14 cellular contexts compared by ENCODE assay signal in the genomic region with DNA sequence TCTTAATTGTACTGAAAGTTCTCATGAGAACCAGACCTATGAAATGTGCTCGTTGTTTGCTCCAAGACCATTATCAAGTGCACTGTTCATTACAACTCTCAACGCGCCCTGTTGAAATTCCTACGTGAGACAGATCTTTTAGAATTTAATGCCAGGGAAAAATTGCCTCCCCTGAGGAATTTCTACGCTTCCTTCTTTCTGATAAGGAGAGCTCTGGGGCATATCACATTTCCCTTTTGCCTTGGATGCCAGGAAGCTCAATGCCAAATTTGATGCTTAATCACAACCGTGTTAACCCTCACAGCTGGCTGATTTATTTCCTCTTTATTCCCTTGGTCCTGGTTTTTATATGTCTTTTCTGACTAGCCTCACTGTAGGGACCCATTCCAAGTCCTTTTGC.
DNase-seq lines count a peak whose midpoint lies in the region; ATAC-seq and TF ChIP-seq lines count a peak whose summit lies in the region.
"Had no signal": no experiment of that assay in that cellular context is flagged by ENCODE, and none has a peak within 500 bp of the region (broad histone marks: within the 10 kb centered on the region; RNA-seq: fewer than 3 reads in every experiment).

No MANE protein-coding gene starts in this region.

- peaks cover 25 to 71% (median 36%) of the 10 kb centered on the region in 3 donors for H3K36me3 Mint-ChIP-seq in CD8-positive, alpha-beta memory T cell
- H3K36me3 Mint-ChIP-seq in progenitor cell of endocrine pancreas (ENCODE audit: insufficient read depth) = no peaks in the 10 kb centered on the region

- no peaks in the 10 kb centered on the region for H3K9me3 Mint-ChIP-seq in CD8-positive, alpha-beta memory T cell
- H3K9me3 Mint-ChIP-seq in progenitor cell of endocrine pancreas (ENCODE audit: low read depth) = no peaks in the 10 kb centered on the region
- H3K9me3 Mint-ChIP-seq: CD4-positive, alpha-beta T cell; endodermal cell; naive thymus-derived CD4-positive, alpha-beta T cell had no signal

- H3K4me3 ChIP-seq in CD8-positive, alpha-beta memory T cell (ENCODE audit: low read length) = no peak overlapping the region
- no peak overlapping the region for H3K4me3 ChIP-seq in esophagus squamous epithelium
- H3K4me3 ChIP-seq: K562 had no signal

- POLR2A ChIA-PET in CD8-positive, alpha-beta memory T cell (lab: Charles Lee) = no interaction called here

- no peak overlapping the region for H3K4me3 Mint-ChIP-seq in CD8-positive, alpha-beta memory T cell
- H3K4me3 Mint-ChIP-seq in progenitor cell of endocrine pancreas (ENCODE audit: low read depth) = no peak overlapping the region
- H3K4me3 Mint-ChIP-seq: CD4-positive, alpha-beta T cell; endodermal cell; naive thymus-derived CD4-positive, alpha-beta T cell had no signal

- peaks cover 0 to 5% of the 10 kb centered on the region in 2 donors for H3K27me3 Mint-ChIP-seq in CD8-positive, alpha-beta memory T cell
- no peaks in the 10 kb centered on the region for H3K27me3 Mint-ChIP-seq in progenitor cell of endocrine pancreas
- H3K27me3 Mint-ChIP-seq: CD4-positive, alpha-beta T cell; naive thymus-derived CD4-positive, alpha-beta T cell had no signal

- no peak; the same call in 2 of the 3 replicates for ATAC-seq in SK-N-SH treated with all-trans-retinoic acid at 6 μM for 48 hours
- no peak for ATAC-seq in GM21619 (IDR thresholded peaks at IDR 0.05; ENCODE audit: unreplicated experiment)
- ATAC-seq: K562; naive thymus-derived CD4-positive, alpha-beta T cell had no signal

- H3K4me1 Mint-ChIP-seq in CD8-positive, alpha-beta memory T cell = peaks cover 52 to 72% (median 61%) of the 10 kb centered on the region in 3 donors
- H3K4me1 Mint-ChIP-seq in progenitor cell of endocrine pancreas (ENCODE audit: low read depth) = peaks cover 63% of the 10 kb centered on the region

- H3K27ac Mint-ChIP-seq in CD8-positive, alpha-beta memory T cell = peak overlapping the region in 5 of 8 donors; percentile 17 to 80 (median 58)
- H3K27ac Mint-ChIP-seq in progenitor cell of endocrine pancreas = peak overlapping the region; percentile 41
- H3K27ac Mint-ChIP-seq: CD4-positive, alpha-beta T cell; endodermal cell; naive thymus-derived CD4-positive, alpha-beta T cell had no signal

- no peaks in the 10 kb centered on the region for H3K27me3 ChIP-seq in CD8-positive, alpha-beta memory T cell (ENCODE audit: insufficient read depth, low read length, poor library complexity, severe bottlenecking)
- H3K27me3 ChIP-seq in esophagus squamous epithelium = no peaks in the 10 kb centered on the region

- intact Hi-C loops in esophagus squamous epithelium (cut with DNase I) = no loop called here

- H3K36me3 ChIP-seq in CD8-positive, alpha-beta memory T cell (ENCODE audit: insufficient read depth, low read length) = peaks cover 3% of the 10 kb centered on the region
- peaks cover 0 to 34% (median 0%) of the 10 kb centered on the region in 3 donors for H3K36me3 ChIP-seq in esophagus squamous epithelium

- H3K9me3 ChIP-seq in CD8-positive, alpha-beta memory T cell (ENCODE audit: low read length) = no peaks in the 10 kb centered on the region
- no peaks in the 10 kb centered on the region for H3K9me3 ChIP-seq in esophagus squamous epithelium

- peaks cover 52% of the 10 kb centered on the region for H3K4me1 ChIP-seq in CD8-positive, alpha-beta memory T cell (ENCODE audit: insufficient read depth, low read length)
- H3K4me1 ChIP-seq in esophagus squamous epithelium = peaks cover 12 to 68% (median 49%) of the 10 kb centered on the region in 3 donors

- no peak for DNase-seq in CD8-positive, alpha-beta memory T cell
- DNase-seq in esophagus squamous epithelium (lab: John Stamatoyannopoulos, UW) (no peak), progenitor cell of endocrine pancreas (ENCODE audit: low spot score, unreplicated experiment) (no peak), SIG-M5 treated with dmso at 0.1 percent for 504 hours (lab: John Stamatoyannopoulos, UW; ENCODE audit: unreplicated experiment) (no peak), T1000 (lab: John Stamatoyannopoulos, UW) (no peak), NCI-H510A (lab: John Stamatoyannopoulos, UW) (no peak)
- DNase-seq: activated CD8-positive, alpha-beta memory T cell treated with anti-CD3 and anti-CD28 coated beads, Interleukin-2, amount 50 U/mL, for 4 hours; CD4-positive, alpha-beta T cell; endodermal cell; kidney; naive thymus-derived CD4-positive, alpha-beta T cell had no signal

- no peak overlapping the region for H3K27ac ChIP-seq in CD8-positive, alpha-beta memory T cell (ENCODE audit: low read depth, low read length)
- H3K27ac ChIP-seq in esophagus squamous epithelium = peak overlapping the region in 3 of 4 donors; percentile 24 to 65 (median 57)

- no peak for TF ChIP-seq POLR2A in esophagus squamous epithelium (IDR thresholded peaks at IDR 0.05)

- WGBS in esophagus squamous epithelium, 2 donors = 52 to 67% methylated on average over 6 of the region's 6 CpGs

- TF ChIP-seq CTCF in esophagus squamous epithelium (IDR thresholded peaks at IDR 0.05) (no peak), progenitor cell of endocrine pancreas (IDR thresholded peaks at IDR 0.05; ENCODE audit: unreplicated experiment) (no peak)

- CTCF ChIA-PET in CD8-positive, alpha-beta memory T cell (lab: Charles Lee) = interaction anchor here (0.9 to 3.7 kb wide), 2 partner anchors 17 to 103 kb away, joined by 3 to 20 read pairs; no protein-coding TSS in a partner anchor

TF ChIP-seq in SK-N-SH treated with all-trans-retinoic acid at 6 μM for 48 hours, 23 proteins besides CTCF, POLR2A, EP300 and RAD21 (continues in another document):
- TF ChIP-seq OSR1 (CRISPR knock-in tag; IDR thresholded peaks at IDR 0.05) (no peak), SNAI2 (CRISPR knock-in tag; IDR thresholded peaks at IDR 0.05) (no peak), ZFP3 (CRISPR knock-in tag; IDR thresholded peaks at IDR 0.05) (peak; percentile 32; the same call in 1 of the 2 replicates), BACH2 (CRISPR knock-in tag; IDR thresholded peaks at IDR 0.05; ENCODE audit: borderline replicate concordance) (no peak), ESRRG (CRISPR knock-in tag; IDR thresholded peaks at IDR 0.05) (0 out of 2 replicates have a peak, but pooled peaks have one; percentile 53), ZNF70 (CRISPR knock-in tag; IDR thresholded peaks at IDR 0.05) (no peak), PATZ1 (CRISPR knock-in tag; IDR thresholded peaks at IDR 0.05; ENCODE audit: borderline replicate concordance) (no peak), ZNF8 (CRISPR knock-in tag; IDR thresholded peaks at IDR 0.05) (no peak), TCF4 (CRISPR knock-in tag; IDR thresholded peaks at IDR 0.05; ENCODE audit: borderline replicate concordance) (peak; percentile 11; the same call in 1 of the 2 replicates), POU6F1 (CRISPR knock-in tag; IDR thresholded peaks at IDR 0.05; ENCODE audit: borderline replicate concordance, low read depth) (no peak), ZFP30 (CRISPR knock-in tag; IDR thresholded peaks at IDR 0.05) (no peak), ARNTL (CRISPR knock-in tag; IDR thresholded peaks at IDR 0.05; ENCODE audit: borderline replicate concordance, low read depth) (no peak), CSDC2 (CRISPR knock-in tag; IDR thresholded peaks at IDR 0.05) (no peak)
- TF ChIP-seq, protein P1, sequence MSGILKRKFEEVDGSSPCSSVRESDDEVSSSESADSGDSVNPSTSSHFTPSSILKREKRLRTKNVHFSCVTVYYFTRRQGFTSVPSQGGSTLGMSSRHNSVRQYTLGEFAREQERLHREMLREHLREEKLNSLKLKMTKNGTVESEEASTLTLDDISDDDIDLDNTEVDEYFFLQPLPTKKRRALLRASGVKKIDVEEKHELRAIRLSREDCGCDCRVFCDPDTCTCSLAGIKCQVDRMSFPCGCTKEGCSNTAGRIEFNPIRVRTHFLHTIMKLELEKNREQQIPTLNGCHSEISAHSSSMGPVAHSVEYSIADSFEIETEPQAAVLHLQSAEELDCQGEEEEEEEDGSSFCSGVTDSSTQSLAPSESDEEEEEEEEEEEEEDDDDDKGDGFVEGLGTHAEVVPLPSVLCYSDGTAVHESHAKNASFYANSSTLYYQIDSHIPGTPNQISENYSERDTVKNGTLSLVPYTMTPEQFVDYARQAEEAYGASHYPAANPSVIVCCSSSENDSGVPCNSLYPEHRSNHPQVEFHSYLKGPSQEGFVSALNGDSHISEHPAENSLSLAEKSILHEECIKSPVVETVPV (CRISPR knock-in tag; IDR thresholded peaks at IDR 0.05) = peak; percentile 21; the same call in 1 of the 2 replicates
